1 cellular context compared by ENCODE assay signal in genomic region chr10:11505636-11506035, GRCh38.
TF ChIP-seq lines count a peak whose summit lies in the region.

No MANE protein-coding gene starts in this region.

TF ChIP-seq in GM23338, 12 proteins besides CTCF, POLR2A, EP300 and RAD21 (continued from another document):
- TF ChIP-seq STAT1 (IDR thresholded peaks at IDR 0.05; ENCODE audit: unreplicated experiment) (no peak), NANOG (IDR thresholded peaks at IDR 0.05; ENCODE audit: borderline replicate concordance) (no peak), CREB1 (CRISPR knock-in tag; IDR thresholded peaks at IDR 0.05; ENCODE audit: low read depth) (no peak), EZH2phosphoT487 (IDR thresholded peaks at IDR 0.05; ENCODE audit: unreplicated experiment) (no peak), EZH2 (IDR thresholded peaks at IDR 0.05; ENCODE audit: low read depth, unreplicated experiment) (no peak), POLR2AphosphoS5 (IDR thresholded peaks at IDR 0.05; ENCODE audit: low read depth) (no peak), JUNB (IDR thresholded peaks at IDR 0.05; ENCODE audit: unreplicated experiment) (no peak)
- TF ChIP-seq, protein P1, sequence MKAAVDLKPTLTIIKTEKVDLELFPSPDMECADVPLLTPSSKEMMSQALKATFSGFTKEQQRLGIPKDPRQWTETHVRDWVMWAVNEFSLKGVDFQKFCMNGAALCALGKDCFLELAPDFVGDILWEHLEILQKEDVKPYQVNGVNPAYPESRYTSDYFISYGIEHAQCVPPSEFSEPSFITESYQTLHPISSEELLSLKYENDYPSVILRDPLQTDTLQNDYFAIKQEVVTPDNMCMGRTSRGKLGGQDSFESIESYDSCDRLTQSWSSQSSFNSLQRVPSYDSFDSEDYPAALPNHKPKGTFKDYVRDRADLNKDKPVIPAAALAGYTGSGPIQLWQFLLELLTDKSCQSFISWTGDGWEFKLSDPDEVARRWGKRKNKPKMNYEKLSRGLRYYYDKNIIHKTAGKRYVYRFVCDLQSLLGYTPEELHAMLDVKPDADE (IDR thresholded peaks at IDR 0.05), result no peak
- TF ChIP-seq, protein P2, sequence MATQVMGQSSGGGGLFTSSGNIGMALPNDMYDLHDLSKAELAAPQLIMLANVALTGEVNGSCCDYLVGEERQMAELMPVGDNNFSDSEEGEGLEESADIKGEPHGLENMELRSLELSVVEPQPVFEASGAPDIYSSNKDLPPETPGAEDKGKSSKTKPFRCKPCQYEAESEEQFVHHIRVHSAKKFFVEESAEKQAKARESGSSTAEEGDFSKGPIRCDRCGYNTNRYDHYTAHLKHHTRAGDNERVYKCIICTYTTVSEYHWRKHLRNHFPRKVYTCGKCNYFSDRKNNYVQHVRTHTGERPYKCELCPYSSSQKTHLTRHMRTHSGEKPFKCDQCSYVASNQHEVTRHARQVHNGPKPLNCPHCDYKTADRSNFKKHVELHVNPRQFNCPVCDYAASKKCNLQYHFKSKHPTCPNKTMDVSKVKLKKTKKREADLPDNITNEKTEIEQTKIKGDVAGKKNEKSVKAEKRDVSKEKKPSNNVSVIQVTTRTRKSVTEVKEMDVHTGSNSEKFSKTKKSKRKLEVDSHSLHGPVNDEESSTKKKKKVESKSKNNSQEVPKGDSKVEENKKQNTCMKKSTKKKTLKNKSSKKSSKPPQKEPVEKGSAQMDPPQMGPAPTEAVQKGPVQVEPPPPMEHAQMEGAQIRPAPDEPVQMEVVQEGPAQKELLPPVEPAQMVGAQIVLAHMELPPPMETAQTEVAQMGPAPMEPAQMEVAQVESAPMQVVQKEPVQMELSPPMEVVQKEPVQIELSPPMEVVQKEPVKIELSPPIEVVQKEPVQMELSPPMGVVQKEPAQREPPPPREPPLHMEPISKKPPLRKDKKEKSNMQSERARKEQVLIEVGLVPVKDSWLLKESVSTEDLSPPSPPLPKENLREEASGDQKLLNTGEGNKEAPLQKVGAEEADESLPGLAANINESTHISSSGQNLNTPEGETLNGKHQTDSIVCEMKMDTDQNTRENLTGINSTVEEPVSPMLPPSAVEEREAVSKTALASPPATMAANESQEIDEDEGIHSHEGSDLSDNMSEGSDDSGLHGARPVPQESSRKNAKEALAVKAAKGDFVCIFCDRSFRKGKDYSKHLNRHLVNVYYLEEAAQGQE (IDR thresholded peaks at IDR 0.05; ENCODE audit: unreplicated experiment), result no peak
